28 cellular contexts compared by ENCODE assay signal in the genomic region with DNA sequence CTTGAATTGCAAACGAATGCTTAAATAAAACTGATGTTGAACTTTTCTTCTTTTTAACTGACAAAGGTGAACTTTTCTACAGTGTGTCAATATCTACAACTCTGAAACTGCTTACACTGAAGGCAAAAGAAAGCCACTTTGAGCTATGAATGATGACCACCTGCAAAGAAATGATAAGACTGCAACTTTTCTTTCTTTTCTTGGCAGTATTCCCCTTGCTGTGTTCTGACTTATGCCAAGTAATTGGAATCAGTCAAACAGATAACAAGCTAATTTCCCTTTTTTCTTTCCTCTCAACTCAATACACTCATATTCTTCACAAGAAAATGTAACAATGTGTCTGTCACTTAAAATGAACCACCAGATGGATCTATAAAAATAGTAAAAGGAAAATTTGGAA.
"Had no signal": no experiment of that assay in that cellular context is flagged by ENCODE, and none has a peak within 500 bp of the region (broad histone marks: within the 10 kb centered on the region; RNA-seq: fewer than 3 reads in every experiment).

No MANE protein-coding gene starts in this region.

- H3K27ac ChIP-seq: hepatocyte, lower lobe of right lung, ovary, prostate gland, sigmoid colon, spleen, suprapubic skin, thoracic aorta, tibial artery, upper lobe of right lung had no signal

- DNase-seq: kidney glomerular epithelial cell; left cardiac atrium; left ventricle myocardium superior; lower lobe of right lung; mammary epithelial cell; mesendoderm; naive B cell; natural killer cell; nephron progenitor cell; ovary; retina; right cardiac atrium; sigmoid colon; small intestine; spleen; stimulated activated CD4-positive, alpha-beta T cell treated with anti-CD3 and anti-CD28 coated beads, Interleukin-4, amount 100 ng/mL, for 24 hours; stimulated activated naive CD4-positive, alpha-beta T cell; tibial artery; trophoblast cell; upper lobe of right lung had no signal

- H2AFZ ChIP-seq: hepatocyte had no signal

- H3K4me3 ChIP-seq: hepatocyte, lower lobe of right lung, ovary, prostate gland, sigmoid colon, spleen, suprapubic skin, thoracic aorta, tibial artery, upper lobe of right lung had no signal

- H3K36me3 ChIP-seq: lower lobe of right lung, ovary, prostate gland, sigmoid colon, spleen, suprapubic skin, thoracic aorta, tibial artery, upper lobe of right lung had no signal

- H3K4me2 ChIP-seq: hepatocyte had no signal

- H3K79me2 ChIP-seq: hepatocyte had no signal

- FAIRE-seq: keratinocyte, small intestine, urothelium cell line had no signal

- ATAC-seq: left cardiac atrium; left lobe of liver; left ventricle myocardium superior; lower lobe of right lung; natural killer cell; right cardiac atrium; stimulated activated effector memory CD8-positive, alpha-beta T cell treated with anti-CD3 and anti-CD28 coated beads, Interleukin-12 subunit alpha, Interleukin-12 subunit beta, amount 100 ng/mL, for 72 hours; upper lobe of right lung had no signal

- H3K27me3 ChIP-seq: hepatocyte, ovary, sigmoid colon, spleen, suprapubic skin, tibial artery, upper lobe of right lung had no signal

- H3K9me3 ChIP-seq: lower lobe of right lung, ovary, prostate gland, sigmoid colon, suprapubic skin, thoracic aorta, upper lobe of right lung had no signal
